22 cellular contexts compared by ENCODE assay signal in the genomic region with DNA sequence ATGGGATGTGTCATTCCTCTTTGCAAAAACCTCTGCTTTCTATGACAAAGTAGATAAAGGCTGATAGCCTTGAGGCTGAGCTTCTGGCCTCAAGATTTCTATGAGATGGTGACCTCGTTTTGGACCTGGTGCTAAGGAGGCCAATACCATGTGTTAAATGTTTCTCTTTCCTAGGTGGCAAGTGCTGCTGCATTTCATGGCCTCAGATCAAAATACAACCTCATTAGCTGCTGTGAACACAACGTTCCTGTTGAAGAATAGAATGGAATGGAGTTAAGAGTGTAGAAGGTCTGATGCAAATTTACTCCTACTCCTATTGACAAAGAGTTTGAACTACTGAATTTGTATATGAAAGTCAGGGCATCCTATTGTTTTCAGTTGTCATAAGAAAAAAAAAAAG.
"Had no signal": no experiment of that assay in that cellular context is flagged by ENCODE, and none has a peak within 500 bp of the region (broad histone marks: within the 10 kb centered on the region; RNA-seq: fewer than 3 reads in every experiment).

No MANE protein-coding gene starts in this region.

- H3K27me3 ChIP-seq: esophagus muscularis mucosa, gastroesophageal sphincter, left lung, sigmoid colon, transverse colon had no signal

- H3K27ac ChIP-seq: epithelial cell of prostate, esophagus muscularis mucosa, gastroesophageal sphincter, left lung, parathyroid adenoma, sigmoid colon, skin epidermis, thoracic aorta, transverse colon had no signal

- H3K9me3 ChIP-seq: esophagus muscularis mucosa, gastroesophageal sphincter, left lung, sigmoid colon, thoracic aorta, transverse colon had no signal

- H3K27ac Mint-ChIP-seq: naive B cell; nephron; stimulated activated naive B cell treated with anti-CD40 and anti-IgM and Interleukin-4, amounts not matched to agents 10 μg/mL and 1 μg/mL and 100 μg/mL, for 72 hours; stimulated activated naive CD8-positive, alpha-beta T cell treated with anti-CD3 and anti-CD28 coated beads, Interleukin-15, amount 100 ng/mL, for 72 hours had no signal

- H3K36me3 ChIP-seq: esophagus muscularis mucosa, gastroesophageal sphincter, left lung, thoracic aorta, transverse colon had no signal

- H3K4me3 Mint-ChIP-seq: central memory CD8-positive, alpha-beta T cell; naive B cell; nephron; stimulated activated naive B cell treated with anti-CD40 and anti-IgM and Interleukin-4, amounts not matched to agents 10 μg/mL and 1 μg/mL and 100 μg/mL, for 72 hours; stimulated activated naive CD8-positive, alpha-beta T cell treated with anti-CD3 and anti-CD28 coated beads, Interleukin-15, amount 100 ng/mL, for 72 hours had no signal

- H3K4me1 Mint-ChIP-seq: naive B cell, nephron had no signal

- H3K27me3 Mint-ChIP-seq: central memory CD8-positive, alpha-beta T cell; naive B cell; stimulated activated naive B cell treated with anti-CD40 and anti-IgM and Interleukin-4, amounts not matched to agents 10 μg/mL and 1 μg/mL and 100 μg/mL, for 72 hours; stimulated activated naive CD8-positive, alpha-beta T cell treated with anti-CD3 and anti-CD28 coated beads, Interleukin-15, amount 100 ng/mL, for 72 hours had no signal

- H3K4me1 ChIP-seq: esophagus muscularis mucosa, gastroesophageal sphincter, left lung, parathyroid adenoma, sigmoid colon, transverse colon had no signal

- H3K4me3 ChIP-seq: esophagus muscularis mucosa, gastroesophageal sphincter, left lung, lung, sigmoid colon, skin epidermis, thoracic aorta, transverse colon had no signal

- DNase-seq: effector memory CD4-positive, alpha-beta T cell; hippocampal formation; left lung; mesenchymal stem cell; naive B cell; occipital lobe; sigmoid colon; stimulated activated CD4-positive, alpha-beta T cell treated with anti-CD3 and anti-CD28 coated beads, Interleukin-2, amount 100 ng/mL, for 24 hours; stimulated activated CD4-positive, alpha-beta T cell treated with anti-CD3 and anti-CD28 coated beads, Interleukin-4, amount 100 ng/mL, for 4 hours; stimulated activated naive B cell treated with anti-CD40 and anti-IgM and Interleukin-4, amounts not matched to agents 10 μg/mL and 1 μg/mL and 100 μg/mL, for 72 hours; stimulated activated naive CD8-positive, alpha-beta T cell treated with anti-CD3 and anti-CD28 coated beads, Interleukin-15, amount 100 ng/mL, for 72 hours; substantia nigra; transverse colon had no signal

- H3K9me3 Mint-ChIP-seq: central memory CD8-positive, alpha-beta T cell; naive B cell; nephron; stimulated activated naive B cell treated with anti-CD40 and anti-IgM and Interleukin-4, amounts not matched to agents 10 μg/mL and 1 μg/mL and 100 μg/mL, for 72 hours; stimulated activated naive CD8-positive, alpha-beta T cell treated with anti-CD3 and anti-CD28 coated beads, Interleukin-15, amount 100 ng/mL, for 72 hours had no signal

- ATAC-seq: gastroesophageal sphincter; left lung; stimulated activated naive B cell treated with anti-CD40 and anti-IgM and Interleukin-4, amounts not matched to agents 10 μg/mL and 1 μg/mL and 100 μg/mL, for 72 hours; stimulated activated naive CD8-positive, alpha-beta T cell treated with anti-CD3 and anti-CD28 coated beads, Interleukin-15, amount 100 ng/mL, for 72 hours had no signal
